Comparison of ENCODE assay signal across 8 cellular contexts in genomic region chr5:179731791-179732411, GRCh38. TPM values are rescaled to one million over a fixed set of nuclear protein-coding genes. Genes with fewer than 3 reads are reported as not detected.
DNase-seq lines count a peak whose midpoint lies in the region; ATAC-seq and TF ChIP-seq lines count a peak whose summit lies in the region.

No MANE protein-coding gene starts in this region.

- CTCF ChIA-PET in activated CD4-positive, alpha-beta T cell treated with anti-CD3 and anti-CD28 coated beads for 36 hours (lab: Charles Lee), result interaction anchor here (0.7 to 1.8 kb wide), 14 partner anchors 12 to 127 kb away, joined by 3 to 9 read pairs (median 4); partner anchors contain the start of gene HNRNPH1

- peaks cover 43% of the 10 kb centered on the region for H3K4me1 ChIP-seq in lower lobe of right lung

- no peaks in the 10 kb centered on the region for H3K27me3 ChIP-seq in lower lobe of right lung (ENCODE audit: low read depth)

- intact Hi-C loops in activated CD4-positive, alpha-beta T cell treated with anti-CD3 and anti-CD28 coated beads for 36 hours (cut with DNase I, micrococcal nuclease), result loop anchor here (1.0 to 10.0 kb wide), 13 partner anchors 34 to 1107 kb away; partner anchors contain the start of genes CANX (in 2 of the 2), HNRNPH1 (in 2 of the 2), CLK4 (in 1 of the 2) and MAPK9 (in 1 of the 2)
- intact Hi-C loops in lower lobe of right lung (cut with DNase I), result no loop called here

- H3K36me3 ChIP-seq in lower lobe of right lung, result peaks cover 45% of the 10 kb centered on the region

- POLR2A ChIA-PET in activated CD4-positive, alpha-beta T cell treated with anti-CD3 and anti-CD28 coated beads for 36 hours (lab: Charles Lee), result interaction anchor here (0.5 to 1.7 kb wide), 13 partner anchors 29 to 172 kb away, joined by 3 to 13 read pairs (median 4); partner anchors contain the start of gene HNRNPH1

- H3K27ac Mint-ChIP-seq in activated CD4-positive, alpha-beta T cell treated with anti-CD3 and anti-CD28 coated beads for 36 hours, result peak overlapping the region; percentile 88
- peak overlapping the region; percentile 72 to 96 (median 85) for H3K27ac Mint-ChIP-seq in brain

- H3K4me1 Mint-ChIP-seq in activated CD4-positive, alpha-beta T cell treated with anti-CD3 and anti-CD28 coated beads for 36 hours, result peaks cover 37% of the 10 kb centered on the region
- peaks cover 40% of the 10 kb centered on the region for H3K4me1 Mint-ChIP-seq in brain

- peak overlapping the region; percentile 92 for H3K4me3 Mint-ChIP-seq in activated CD4-positive, alpha-beta T cell treated with anti-CD3 and anti-CD28 coated beads for 36 hours
- peak overlapping the region; percentile 80 to 88 (median 83) for H3K4me3 Mint-ChIP-seq in brain

- no peak for TF ChIP-seq CTCF in brain (conservative IDR thresholded peaks at IDR 0.05)
- no peak for TF ChIP-seq CTCF in lower lobe of right lung (IDR thresholded peaks at IDR 0.05)

- DNase-seq in activated CD4-positive, alpha-beta T cell treated with anti-CD3 and anti-CD28 coated beads for 36 hours, result peak; percentile 51
- DNase-seq in activated CD4-positive, alpha-beta T cell treated with anti-CD3 and anti-CD28 coated beads for 1 hour, result no peak
- DNase-seq in lower lobe of right lung (peak; percentile 57), mesenteric fat pad (ENCODE audit: low spot score) (no peak)
- DNase-seq in stimulated activated naive CD4-positive, alpha-beta T cell treated with Interleukin-2 at 50 U/mL for 16 hours (lab: John Stamatoyannopoulos, UW), result peak; percentile 15

- no peaks in the 10 kb centered on the region for H3K27me3 Mint-ChIP-seq in activated CD4-positive, alpha-beta T cell treated with anti-CD3 and anti-CD28 coated beads for 36 hours
- peaks cover 10% of the 10 kb centered on the region for H3K27me3 Mint-ChIP-seq in brain

- H3K27ac ChIP-seq in lower lobe of right lung, result peak overlapping the region; percentile 75

- H3K4me3 ChIP-seq in lower lobe of right lung, result peak overlapping the region; percentile 77

- H3K9me3 ChIP-seq in lower lobe of right lung, result no peaks in the 10 kb centered on the region

- H3K9me3 Mint-ChIP-seq in activated CD4-positive, alpha-beta T cell treated with anti-CD3 and anti-CD28 coated beads for 36 hours (ENCODE audit: low read depth), result no peaks in the 10 kb centered on the region
- peaks cover 0 to 3% (median 0%) of the 10 kb centered on the region in 5 experiments for H3K9me3 Mint-ChIP-seq in brain

- H3K36me3 Mint-ChIP-seq in activated CD4-positive, alpha-beta T cell treated with anti-CD3 and anti-CD28 coated beads for 36 hours (ENCODE audit: low read depth), result peaks cover 44% of the 10 kb centered on the region
- peaks cover 42% of the 10 kb centered on the region for H3K36me3 Mint-ChIP-seq in brain

- peak; percentile 51 for ATAC-seq in activated CD4-positive, alpha-beta T cell treated with anti-CD3 and anti-CD28 coated beads for 36 hours
- ATAC-seq in HG02970 (IDR thresholded peaks at IDR 0.05; ENCODE audit: low FRiP score, unreplicated experiment) (peak; percentile 5), lower lobe of right lung (peak; percentile 25 to 29)

TF ChIP-seq in PFSK-1, 5 proteins besides CTCF, POLR2A, EP300 and RAD21:
- TF ChIP-seq POLR2AphosphoS5 (IDR thresholded peaks at IDR 0.05; ENCODE audit: low read depth, low read length) (peak; percentile 13; the same call in 1 of the 2 replicates), SIN3A (IDR thresholded peaks at IDR 0.05; ENCODE audit: borderline replicate concordance, insufficient read depth, low read length) (no peak)

RNA-seq across cellular contexts. Expression of gene MAML1, which starts 0.7 kb away (rescaled TPM):
- 10 to 100 TPM; 25.4 to 32.6 TPM for total RNA-seq in activated CD4-positive, alpha-beta T cell treated with anti-CD3 and anti-CD28 coated beads for 36 hours
- polyA plus RNA-seq in PFSK-1 (2012; ENCODE audit: insufficient read length, low read depth), result 26.7 TPM
- 20.0 TPM for polyA plus RNA-seq in brain (ENCODE audit: insufficient read depth, low read depth, low replicate concordance)
- total RNA-seq in lower lobe of right lung, result 27.8 TPM
- total RNA-seq in mesenteric fat pad, result 20.4 TPM

RNA-seq across cellular contexts. Expression of gene CANX, which starts 33.1 kb away (rescaled TPM):
- total RNA-seq in activated CD4-positive, alpha-beta T cell treated with anti-CD3 and anti-CD28 coated beads for 36 hours, result 100 to 1,000 TPM; 472 to 554 TPM
- 1,134 TPM for polyA plus RNA-seq in PFSK-1 (2012; ENCODE audit: insufficient read length, low read depth)
- 281 TPM for polyA plus RNA-seq in brain (ENCODE audit: insufficient read depth, low read depth, low replicate concordance)
- total RNA-seq in lower lobe of right lung (603 TPM), mesenteric fat pad (649 TPM)

RNA-seq across cellular contexts. Expression of gene CBY3, which starts 51.1 kb away (rescaled TPM):
- total RNA-seq in activated CD4-positive, alpha-beta T cell treated with anti-CD3 and anti-CD28 coated beads for 36 hours, result under 1 TPM; 0.40 to 0.71 TPM
- not detected for polyA plus RNA-seq in PFSK-1 (2012; ENCODE audit: insufficient read length, low read depth)
- polyA plus RNA-seq in brain (ENCODE audit: insufficient read depth, low read depth, low replicate concordance), result not detected
- total RNA-seq in lower lobe of right lung, result not detected
- not detected for total RNA-seq in mesenteric fat pad

Comparison
In these comparisons a context has a peak if more than half of its experiments do, and no peak if none do; other contexts are left out.
1. DNase-seq: peak in activated CD4-positive, alpha-beta T cell treated with anti-CD3 and anti-CD28 coated beads for 36 hours (single experiment), lower lobe of right lung (single experiment) and stimulated activated naive CD4-positive, alpha-beta T cell treated with Interleukin-2 at 50 U/mL for 16 hours (single experiment); none in activated CD4-positive, alpha-beta T cell treated with anti-CD3 and anti-CD28 coated beads for 1 hour (single experiment) and mesenteric fat pad (single experiment).
2. Peak in every context shown above with its lines, with median percentiles within 50 percentile points of each other: ATAC-seq.